8 cellular contexts compared by ENCODE assay signal in genomic region chr5:146965781-146966659, GRCh38.
A peak's percentile ranks its signal among the peaks of the same experiment; 100 is the strongest.
DNase-seq lines count a peak whose midpoint lies in the region; ATAC-seq and TF ChIP-seq lines count a peak whose summit lies in the region.

No MANE protein-coding gene starts in this region.

- H3F3A ChIP-seq in GM23248 (ENCODE audit: insufficient read depth), result no peaks in the 10 kb centered on the region

- no peak overlapping the region for H3K9ac ChIP-seq in GM23248

- TF ChIP-seq POLR2A in uterus (IDR thresholded peaks at IDR 0.05), result no peak

- H3K4me3 Mint-ChIP-seq in activated T-cell treated with anti-CD3 and anti-CD28 coated beads, Interleukin-2, amount 50 U/mL, for 72 hours, result no peak overlapping the region

- peaks cover 7% of the 10 kb centered on the region for H3K27me3 Mint-ChIP-seq in activated T-cell treated with anti-CD3 and anti-CD28 coated beads, Interleukin-2, amount 50 U/mL, for 72 hours (ENCODE audit: low read depth)

- CTCF ChIA-PET in OCI-LY7 (lab: Charles Lee; ENCODE audit: unreplicated experiment), result interaction anchor here (0.7 kb wide), 1 partner anchor 16 kb away, joined by 3 read pairs; no protein-coding TSS in a partner anchor

- 34 to 37% methylated on average over 15 of the region's 15 CpGs for WGBS in GM23248 (ENCODE audit: low coverage in 1 of 2, low lambda C conversion rate in 2 of 2, missing lambda C conversion rate in 2 of 2), 2 experiments

- H3K4me3 ChIP-seq in GM23248, result no peak overlapping the region
- no peak overlapping the region for H3K4me3 ChIP-seq in Jurkat, Clone E6-1 (ENCODE audit: low read length)
- H3K4me3 ChIP-seq in OCI-LY7 (ENCODE audit: low read depth, low read length, poor library complexity, severe bottlenecking), result no peak overlapping the region
- H3K4me3 ChIP-seq in uterus, result no peak overlapping the region

- intact Hi-C loops in OCI-LY7 (cut with micrococcal nuclease; ENCODE audit: unreplicated experiment) (loop anchor here (1.0 to 2.0 kb wide), 4 partner anchors 304 to 433 kb away; no protein-coding TSS in a partner anchor), uterus (cut with DNase I; ENCODE audit: low total_unique reads) (no loop called here)

- H3K36me3 ChIP-seq in GM23248 (ENCODE audit: low read depth) (no peaks in the 10 kb centered on the region), OCI-LY7 (ENCODE audit: insufficient read depth, low read length) (no peaks in the 10 kb centered on the region), uterus (no peaks in the 10 kb centered on the region)

- peak; percentile 19 for DNase-seq in GDM1 (lab: John Stamatoyannopoulos, UW)
- peak; percentile 82 for DNase-seq in GM23248
- peak; percentile 49 for DNase-seq in Jurkat, Clone E6-1 (ENCODE audit: low read depth, low spot score)
- peak; percentile 70 for DNase-seq in OCI-LY7 (ENCODE audit: low spot score)
- peak; percentile 34 to 59 for DNase-seq in activated T-cell treated with anti-CD3 and anti-CD28 coated beads, Interleukin-2, amount 50 U/mL, for 72 hours
- peak; percentile 55 for DNase-seq in fibroblast of the conjunctiva (ENCODE audit: low read depth)
- peak in 41 of 56 donors; percentile 5 to 73 (median 27) for DNase-seq in nucleus accumbens (lab: John Stamatoyannopoulos, UW)
- DNase-seq in uterus, result peak; percentile 24 to 42

- H4K20me1 ChIP-seq in GM23248 (ENCODE audit: insufficient read depth), result no peaks in the 10 kb centered on the region
- H4K20me1 ChIP-seq in OCI-LY7 (ENCODE audit: insufficient read depth, low read length), result no peaks in the 10 kb centered on the region; the same call in 1 of the 2 replicates

- ATAC-seq in activated T-cell treated with anti-CD3 and anti-CD28 coated beads, Interleukin-2, amount 50 U/mL, for 72 hours (replicated peaks in 1 of 2), result peak; percentile 81 to 82

- no peaks in the 10 kb centered on the region for H3K4me1 Mint-ChIP-seq in activated T-cell treated with anti-CD3 and anti-CD28 coated beads, Interleukin-2, amount 50 U/mL, for 72 hours (ENCODE audit: low read depth)

- H3K9me3 ChIP-seq in GM23248 (ENCODE audit: low read depth) (no peaks in the 10 kb centered on the region), OCI-LY7 (ENCODE audit: low read length) (no peaks in the 10 kb centered on the region), uterus (no peaks in the 10 kb centered on the region)

- H3K79me2 ChIP-seq in GM23248 (ENCODE audit: insufficient read depth) (no peaks in the 10 kb centered on the region), OCI-LY7 (ENCODE audit: insufficient read depth, low read depth, low read length) (no peaks in the 10 kb centered on the region)

- H3K4me2 ChIP-seq in GM23248 (ENCODE audit: unreplicated experiment), result no peak overlapping the region
- no peak overlapping the region for H3K4me2 ChIP-seq in OCI-LY7 (ENCODE audit: low read length)

- H3K9me3 Mint-ChIP-seq in activated T-cell treated with anti-CD3 and anti-CD28 coated beads, Interleukin-2, amount 50 U/mL, for 72 hours, result no peaks in the 10 kb centered on the region

- H3K27ac ChIP-seq in GM23248 (no peak overlapping the region), OCI-LY7 (ENCODE audit: low read depth, low read length, poor library complexity, severe bottlenecking) (no peak overlapping the region), uterus (no peak overlapping the region)

- no peaks in the 10 kb centered on the region for H3K4me1 ChIP-seq in GM23248 (ENCODE audit: insufficient read depth)
- no peaks in the 10 kb centered on the region for H3K4me1 ChIP-seq in OCI-LY7 (ENCODE audit: insufficient read depth, low read length, poor library complexity, severe bottlenecking)
- no peaks in the 10 kb centered on the region for H3K4me1 ChIP-seq in uterus

- no peak overlapping the region for H2AFZ ChIP-seq in GM23248
- H2AFZ ChIP-seq in OCI-LY7 (ENCODE audit: low read length), result no peak overlapping the region

- H3K9me2 ChIP-seq in GM23248 (ENCODE audit: insufficient read depth) (no peaks in the 10 kb centered on the region), OCI-LY7 (ENCODE audit: insufficient read depth, low read length) (no peaks in the 10 kb centered on the region)

- BruUV-seq in OCI-LY7 (replicated peaks; lab: Mats Ljungman, UMichigan), result no TSS peak

- H3K27ac Mint-ChIP-seq in activated T-cell treated with anti-CD3 and anti-CD28 coated beads, Interleukin-2, amount 50 U/mL, for 72 hours, result no peak overlapping the region

- in situ Hi-C loops in GM23248 (cut with MboI), result loop anchor here (5.0 kb wide), 1 partner anchor 424 kb away; no protein-coding TSS in a partner anchor

- H3K36me3 Mint-ChIP-seq in activated T-cell treated with anti-CD3 and anti-CD28 coated beads, Interleukin-2, amount 50 U/mL, for 72 hours (ENCODE audit: insufficient read depth in 2 of 2), result no peaks in the 10 kb centered on the region

- TF ChIP-seq CTCF in OCI-LY7 (conservative IDR thresholded peaks at IDR 0.05; ENCODE audit: low read length) (peak; percentile 87), uterus (IDR thresholded peaks at IDR 0.05) (peak; percentile 79 to 90 (median 82))

- H3K27me3 ChIP-seq in GM23248 (replicated peaks; ENCODE audit: insufficient read depth) (no peaks in the 10 kb centered on the region; the same call in 1 of the 2 replicates), uterus (no peaks in the 10 kb centered on the region)

- POLR2A ChIA-PET in OCI-LY7 (lab: Charles Lee), result no interaction called here

Comparison
In these comparisons a context has a peak if more than half of its experiments do, and no peak if none do; other contexts are left out.
1. DNase-seq: peak in every context shown above with its lines; median percentile 82 in GM23248; 70 in OCI-LY7; 55 in fibroblast of the conjunctiva; 49 in Jurkat, Clone E6-1; 46 in activated T-cell treated with anti-CD3 and anti-CD28 coated beads, Interleukin-2, amount 50 U/mL, for 72 hours; 33 in uterus; 27 in nucleus accumbens; 19 in GDM1.